12 cellular contexts compared by ENCODE assay signal in the genomic region with DNA sequence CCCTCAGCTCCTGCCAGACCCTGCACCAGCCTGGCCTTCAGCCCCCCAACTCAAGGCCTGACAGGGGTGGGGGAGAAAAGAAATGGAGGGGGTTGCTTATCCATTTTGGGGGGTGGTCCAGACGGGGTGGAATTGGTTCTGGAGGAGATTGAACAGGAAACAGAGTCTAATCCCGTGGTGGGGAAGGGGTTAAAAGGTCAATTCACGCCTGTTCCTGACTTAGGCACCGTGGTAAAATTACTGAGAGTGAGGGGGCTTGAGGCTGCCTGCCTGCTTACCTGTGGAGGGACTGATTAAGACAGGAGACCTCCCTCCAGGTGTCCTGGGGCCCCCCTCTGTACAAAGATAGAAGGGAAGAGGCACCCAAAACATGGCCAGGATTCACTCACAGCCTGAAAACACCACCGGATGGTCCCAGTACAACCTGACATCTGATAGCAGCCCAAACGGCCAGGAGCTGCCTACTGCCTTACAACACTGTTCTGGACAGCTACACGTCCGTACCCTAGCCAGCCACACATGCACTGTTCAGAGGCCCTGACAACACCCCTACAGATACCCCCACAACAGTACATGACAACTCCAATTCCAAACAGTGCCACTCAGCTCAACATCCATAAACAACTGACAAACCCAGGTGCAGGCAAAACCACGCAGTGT. TPM values are rescaled to one million over a fixed set of nuclear protein-coding genes. Genes with fewer than 3 reads are reported as not detected.
DNase-seq lines count a peak whose midpoint lies in the region; ATAC-seq and TF ChIP-seq lines count a peak whose summit lies in the region.
"Had no signal": no experiment of that assay in that cellular context is flagged by ENCODE, and none has a peak within 500 bp of the region (broad histone marks: within the 10 kb centered on the region; RNA-seq: fewer than 3 reads in every experiment).

No MANE protein-coding gene starts in this region.

- peak overlapping the region; percentile 28 for H3K9ac ChIP-seq in trophoblast cell (ENCODE audit: low read length)

- H4K8ac ChIP-seq in trophoblast cell (ENCODE audit: low read depth, low read length): peak overlapping the region; percentile 64

- no peak for DNase-seq in AG04450 (ENCODE audit: low read depth, low spot score)
- DNase-seq in Peyer's patch: no peak
- peak; percentile 15 for DNase-seq in glomerular visceral epithelial cell (ENCODE audit: extremely low spot score)
- DNase-seq in trophoblast cell: no peak
- no peak for DNase-seq in NCI-H2171 treated with DMSO at 0.1 percent for 48 hours (lab: John Stamatoyannopoulos, UW)
- DNase-seq in HEK293T (ENCODE audit: extremely low spot score): no peak
- no peak for DNase-seq in omental fat pad (ENCODE audit: low spot score)
- DNase-seq: CD4-positive, alpha-beta T cell; erythroblast; Kasumi-1; stimulated activated CD4-positive, alpha-beta T cell treated with anti-CD3 and anti-CD28 coated beads, Interleukin-12 subunit alpha, Interleukin-12 subunit beta, amount 100 ng/mL, for 4 hours had no signal

- H3K9me3 ChIP-seq in AG04450 (ENCODE audit: control insufficient read depth, insufficient read depth, low read length): no peaks in the 10 kb centered on the region; the same call in 1 of the 2 replicates
- no peaks in the 10 kb centered on the region for H3K9me3 ChIP-seq in Peyer's patch
- H3K9me3 ChIP-seq in trophoblast cell (ENCODE audit: insufficient read depth, low read depth, low read length): no peaks in the 10 kb centered on the region

- H2BK120ac ChIP-seq in trophoblast cell (ENCODE audit: insufficient read depth, low read length, poor library complexity): peak overlapping the region; percentile 95

- no peak overlapping the region for H3K4me3 ChIP-seq in AG04450 (ENCODE audit: low read depth, low read length)
- H3K4me3 ChIP-seq in Peyer's patch: no peak overlapping the region
- peak overlapping the region; percentile 8 for H3K4me3 ChIP-seq in trophoblast cell (ENCODE audit: low read depth, low read length)

- no peaks in the 10 kb centered on the region for H3K36me3 ChIP-seq in Peyer's patch
- peaks cover 5 to 7% of the 10 kb centered on the region in 2 experiments for H3K36me3 ChIP-seq in trophoblast cell (ENCODE audit: control insufficient read depth in 1 of 2, insufficient read depth in 2 of 2, low read length in 2 of 2)

- TF ChIP-seq CTCF in AG04450 (IDR thresholded peaks at IDR 0.05; ENCODE audit: low read depth, low read length) (no peak), Peyer's patch (IDR thresholded peaks at IDR 0.05) (no peak), omental fat pad (IDR thresholded peaks at IDR 0.05) (no peak)

- no peak for TF ChIP-seq POLR2A in Peyer's patch (IDR thresholded peaks at IDR 0.05)

- peak overlapping the region; percentile 69 for H2AK5ac ChIP-seq in trophoblast cell (ENCODE audit: low read length)

- peak overlapping the region; percentile 99 for H2BK5ac ChIP-seq in trophoblast cell (ENCODE audit: low read depth, low read length, poor library complexity)

- peaks cover 37% of the 10 kb centered on the region for H3K79me2 ChIP-seq in trophoblast cell (ENCODE audit: control insufficient read depth, insufficient read depth, low read length, poor library complexity)

- H2BK12ac ChIP-seq in trophoblast cell (ENCODE audit: low read length): peak overlapping the region; percentile 76

- peak overlapping the region; percentile 80 for H3K4ac ChIP-seq in trophoblast cell (ENCODE audit: low read depth, low read length)

- H2AFZ ChIP-seq in trophoblast cell (ENCODE audit: insufficient read depth, low read length, poor library complexity): peak overlapping the region; percentile 24

- POLR2A ChIA-PET in AG04450 (lab: Yijun Ruan, JAX): no interaction called here
- POLR2A ChIA-PET in HEK293T (lab: Yijun Ruan, JAX): interaction anchor here (1.0 kb wide), 2 partner anchors 9 to 82 kb away, joined by 3 to 5 read pairs; a partner anchor contains a TSS

- H3K27ac ChIP-seq in AG04450 (ENCODE audit: low read depth, low read length) (peak overlapping the region; percentile 11), Peyer's patch (peak overlapping the region; percentile 32 to 63 (median 50)), trophoblast cell (ENCODE audit: low read depth, low read length) (peak overlapping the region; percentile 99)

- CTCF ChIA-PET in AG04450 (lab: Charles Lee): interaction anchor here (0.9 to 10.7 kb wide), 3 partner anchors 16 to 34 kb away, joined by 4 to 125 read pairs (median 6); a partner anchor contains a TSS
- CTCF ChIA-PET in HEK293T (lab: Yijun Ruan, JAX): interaction anchor here (1.2 to 1.7 kb wide), 2 partner anchors 15 to 28 kb away, joined by 4 to 8 read pairs; no protein-coding TSS in a partner anchor

- H3K18ac ChIP-seq in trophoblast cell (ENCODE audit: low read length): peak overlapping the region; percentile 75

- ATAC-seq in omental fat pad (ENCODE audit: low FRiP score) (no peak), GM18861 (IDR thresholded peaks at IDR 0.05; ENCODE audit: unreplicated experiment) (no peak)

- H3K14ac ChIP-seq in trophoblast cell (ENCODE audit: low read length): peak overlapping the region; percentile 84

- peak overlapping the region; percentile 45 for H4K12ac ChIP-seq in trophoblast cell (ENCODE audit: low read depth, low read length)

- peaks cover 80% of the 10 kb centered on the region for H3K79me1 ChIP-seq in trophoblast cell (ENCODE audit: low read length)

- no CpG with 5 or more reads among the region's 9 CpGs for WGBS in trophoblast cell (ENCODE audit: extremely low coverage, insufficient coverage, insufficient read length)

- H4K91ac ChIP-seq in trophoblast cell (ENCODE audit: low read depth, low read length): peak overlapping the region; percentile 100

- peaks cover 0 to 80% (median 18%) of the 10 kb centered on the region in 4 donors for H3K4me1 ChIP-seq in Peyer's patch
- peaks cover 76 to 80% of the 10 kb centered on the region in 2 experiments for H3K4me1 ChIP-seq in trophoblast cell (ENCODE audit: control insufficient read depth in 1 of 2, insufficient read depth in 2 of 2, low read length in 2 of 2)

- H3K27me3 ChIP-seq in AG04450 (ENCODE audit: control insufficient read depth, insufficient read depth, low read length) (no peaks in the 10 kb centered on the region), Peyer's patch (no peaks in the 10 kb centered on the region), trophoblast cell (ENCODE audit: insufficient read depth, low read length) (no peaks in the 10 kb centered on the region)

- H3K4me2 ChIP-seq in trophoblast cell (ENCODE audit: low read length): peak overlapping the region; percentile 74

- peak overlapping the region; percentile 14 for H3K23ac ChIP-seq in trophoblast cell (ENCODE audit: low read length)

TF ChIP-seq in HEK293T, 16 proteins besides CTCF, POLR2A, EP300 and RAD21:
- TF ChIP-seq FOXM1 (IDR thresholded peaks at IDR 0.05; ENCODE audit: borderline replicate concordance) (no peak), ZNF384 (IDR thresholded peaks at IDR 0.05) (no peak), BHLHE40 (IDR thresholded peaks at IDR 0.05; ENCODE audit: borderline replicate concordance) (no peak), CTBP1 (IDR thresholded peaks at IDR 0.05; ENCODE audit: borderline replicate concordance) (no peak), FOXA1 (IDR thresholded peaks at IDR 0.05) (no peak), FOXK2 (IDR thresholded peaks at IDR 0.05) (no peak), ELF4 (IDR thresholded peaks at IDR 0.05) (no peak), ARNT (IDR thresholded peaks at IDR 0.05) (no peak), NFRKB (IDR thresholded peaks at IDR 0.05) (no peak)
- TF ChIP-seq, protein P1, sequence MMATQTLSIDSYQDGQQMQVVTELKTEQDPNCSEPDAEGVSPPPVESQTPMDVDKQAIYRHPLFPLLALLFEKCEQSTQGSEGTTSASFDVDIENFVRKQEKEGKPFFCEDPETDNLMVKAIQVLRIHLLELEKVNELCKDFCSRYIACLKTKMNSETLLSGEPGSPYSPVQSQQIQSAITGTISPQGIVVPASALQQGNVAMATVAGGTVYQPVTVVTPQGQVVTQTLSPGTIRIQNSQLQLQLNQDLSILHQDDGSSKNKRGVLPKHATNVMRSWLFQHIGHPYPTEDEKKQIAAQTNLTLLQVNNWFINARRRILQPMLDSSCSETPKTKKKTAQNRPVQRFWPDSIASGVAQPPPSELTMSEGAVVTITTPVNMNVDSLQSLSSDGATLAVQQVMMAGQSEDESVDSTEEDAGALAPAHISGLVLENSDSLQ (IDR thresholded peaks at IDR 0.05): no peak

RNA-seq across cellular contexts. Expression of a gene that starts 31.8 kb away (rescaled TPM):
- 2.8 and 3.0 TPM in 2 replicates for polyA plus RNA-seq in AG04450 (2011; rRNA removed)
- 3.7 and 5.3 TPM in 2 replicates for polyA minus RNA-seq in AG04450 (2011; rRNA and poly(A)+ RNA removed)
- total RNA-seq in Peyer's patch (10 to 100 TPM in 3 of 4 donors, 1 to 10 TPM in 1; 7.0 to 21.5 (median 12.0) TPM), omental fat pad (10 to 100 TPM in 1 of 4 donors, 1 to 10 TPM in 3; 7.5 to 12.9 (median 8.2) TPM)
- 37.4 and 37.5 TPM in 2 replicates for polyA plus RNA-seq in trophoblast cell (2013)

Comparison
In these comparisons a context has a peak if more than half of its experiments do, and no peak if none do; other contexts are left out.
1. H3K27ac ChIP-seq: peak in every context shown above with its lines; median percentile 99 in trophoblast cell; 50 in Peyer's patch; 11 in AG04450.